In genomic region chr13:21232196-21232595, GRCh38 we compare ENCODE assay signal across 15 cellular contexts. TPM values are rescaled to one million over a fixed set of nuclear protein-coding genes. Genes with fewer than 3 reads are reported as not detected.
DNase-seq lines count a peak whose midpoint lies in the region; ATAC-seq and TF ChIP-seq lines count a peak whose summit lies in the region.
"Had no signal": no experiment of that assay in that cellular context is flagged by ENCODE, and none has a peak within 500 bp of the region (broad histone marks: within the 10 kb centered on the region; RNA-seq: fewer than 3 reads in every experiment).

No MANE protein-coding gene starts in this region.

- H3K27ac Mint-ChIP-seq in activated CD8-positive, alpha-beta T cell treated with anti-CD3 and anti-CD28 coated beads, Interleukin-2, amount 10 ng/mL, durations not matched to agents 7 days and 5 days, result no peak overlapping the region
- no peak overlapping the region for H3K27ac Mint-ChIP-seq in activated CD8-positive, alpha-beta T cell treated with anti-CD3 and anti-CD28 coated beads for 36 hours

- H3K9me3 Mint-ChIP-seq in activated CD8-positive, alpha-beta T cell treated with anti-CD3 and anti-CD28 coated beads, Interleukin-2, amount 10 ng/mL, durations not matched to agents 7 days and 5 days (ENCODE audit: insufficient read depth), result no peaks in the 10 kb centered on the region
- no peaks in the 10 kb centered on the region for H3K9me3 Mint-ChIP-seq in activated CD8-positive, alpha-beta T cell treated with anti-CD3 and anti-CD28 coated beads for 36 hours

- peaks cover 14% of the 10 kb centered on the region for H3K27me3 Mint-ChIP-seq in activated CD8-positive, alpha-beta T cell treated with anti-CD3 and anti-CD28 coated beads, Interleukin-2, amount 10 ng/mL, durations not matched to agents 7 days and 5 days (ENCODE audit: low read depth)
- no peaks in the 10 kb centered on the region for H3K27me3 Mint-ChIP-seq in activated CD8-positive, alpha-beta T cell treated with anti-CD3 and anti-CD28 coated beads for 36 hours

- CTCF ChIA-PET in activated CD8-positive, alpha-beta T cell treated with anti-CD3 and anti-CD28 coated beads, Interleukin-2, amount 10 ng/mL, durations not matched to agents 7 days and 5 days (lab: Charles Lee), result interaction anchor here (1.1 to 1.8 kb wide), 4 partner anchors 9 to 246 kb away, joined by 3 to 10 read pairs (median 4); no protein-coding TSS in a partner anchor
- CTCF ChIA-PET in activated CD8-positive, alpha-beta T cell treated with anti-CD3 and anti-CD28 coated beads for 36 hours (lab: Charles Lee), result interaction anchor here (1.3 to 1.7 kb wide), 2 partner anchors 12 to 15 kb away, joined by 3 to 4 read pairs; no protein-coding TSS in a partner anchor

- DNase-seq in activated CD8-positive, alpha-beta T cell treated with anti-CD3 and anti-CD28 coated beads, Interleukin-2, amount 10 ng/mL, durations not matched to agents 7 days and 5 days, result peak; percentile 13
- DNase-seq in activated CD8-positive, alpha-beta T cell treated with anti-CD3 and anti-CD28 coated beads for 36 hours, result no peak
- DNase-seq in adipocyte (ENCODE audit: low read depth) (peak; percentile 5), left ventricle myocardium superior (peak; percentile 35), testis (peak; percentile 21), NCI-H1436 treated with DMSO at 0.1 percent for 48 hours (lab: John Stamatoyannopoulos, UW) (no peak)
- DNase-seq: ACHN; left lung; NCI-H69; occipital lobe; stimulated activated CD4-positive, alpha-beta T cell treated with anti-CD3 and anti-CD28 coated beads, Interleukin-4, amount 100 ng/mL, for 1 hour; substantia nigra had no signal

- peak overlapping the region; percentile 73 for H3K4me3 ChIP-seq in adipocyte (ENCODE audit: low read length)
- no peak overlapping the region for H3K4me3 ChIP-seq in testis
- H3K4me3 ChIP-seq: left lung had no signal

- WGBS in testis, 2 donors, result 47 to 73% methylated on average over 8 of the region's 8 CpGs

- no peaks in the 10 kb centered on the region for H3K9me3 ChIP-seq in adipocyte (ENCODE audit: control insufficient read depth, low read length)
- H3K9me3 ChIP-seq in testis, result no peaks in the 10 kb centered on the region
- H3K9me3 ChIP-seq: left lung, SJSA1 had no signal

- no peak overlapping the region for H3K4me3 Mint-ChIP-seq in activated CD8-positive, alpha-beta T cell treated with anti-CD3 and anti-CD28 coated beads, Interleukin-2, amount 10 ng/mL, durations not matched to agents 7 days and 5 days
- H3K4me3 Mint-ChIP-seq in activated CD8-positive, alpha-beta T cell treated with anti-CD3 and anti-CD28 coated beads for 36 hours, result no peak overlapping the region

- H3K4me1 Mint-ChIP-seq in activated CD8-positive, alpha-beta T cell treated with anti-CD3 and anti-CD28 coated beads, Interleukin-2, amount 10 ng/mL, durations not matched to agents 7 days and 5 days (ENCODE audit: low read depth), result peaks cover 16% of the 10 kb centered on the region
- peaks cover 3% of the 10 kb centered on the region for H3K4me1 Mint-ChIP-seq in activated CD8-positive, alpha-beta T cell treated with anti-CD3 and anti-CD28 coated beads for 36 hours (ENCODE audit: low read depth)

- peak overlapping the region in 1 of 2 donors; percentile 39 for H3K27ac ChIP-seq in testis
- H3K27ac ChIP-seq: left lung, SJSA1 had no signal

- TF ChIP-seq CTCF in activated CD8-positive, alpha-beta T cell treated with anti-CD3 and anti-CD28 coated beads for 36 hours (IDR thresholded peaks at IDR 0.05), result no peak
- TF ChIP-seq CTCF in testis (IDR thresholded peaks at IDR 0.05), result no peak

- H3K4me1 ChIP-seq in adipocyte (ENCODE audit: control insufficient read depth, insufficient read depth, low read length) (peaks cover 15% of the 10 kb centered on the region), testis (no peaks in the 10 kb centered on the region)
- H3K4me1 ChIP-seq: left lung, SJSA1 had no signal

- TF ChIP-seq POLR2A in testis (IDR thresholded peaks at IDR 0.05), result no peak

- ATAC-seq in activated CD8-positive, alpha-beta T cell treated with anti-CD3 and anti-CD28 coated beads, Interleukin-2, amount 10 ng/mL, durations not matched to agents 7 days and 5 days, result no peak
- no peak for ATAC-seq in activated CD8-positive, alpha-beta T cell treated with anti-CD3 and anti-CD28 coated beads for 36 hours
- ATAC-seq in left ventricle myocardium superior (peak; percentile 79), GM18907 (IDR thresholded peaks at IDR 0.05; ENCODE audit: unreplicated experiment) (no peak), HG02642 (IDR thresholded peaks at IDR 0.05; ENCODE audit: poor library complexity, unreplicated experiment) (no peak)
- ATAC-seq: left lung had no signal

- no peaks in the 10 kb centered on the region for H3K36me3 Mint-ChIP-seq in activated CD8-positive, alpha-beta T cell treated with anti-CD3 and anti-CD28 coated beads, Interleukin-2, amount 10 ng/mL, durations not matched to agents 7 days and 5 days (ENCODE audit: low read depth)
- H3K36me3 Mint-ChIP-seq in activated CD8-positive, alpha-beta T cell treated with anti-CD3 and anti-CD28 coated beads for 36 hours (ENCODE audit: low read depth), result no peaks in the 10 kb centered on the region

- POLR2A ChIA-PET in activated CD8-positive, alpha-beta T cell treated with anti-CD3 and anti-CD28 coated beads, Interleukin-2, amount 10 ng/mL, durations not matched to agents 7 days and 5 days (lab: Charles Lee), result interaction anchor here (0.6 kb wide), 1 partner anchor 340 kb away, joined by 3 read pairs; no protein-coding TSS in a partner anchor
- POLR2A ChIA-PET in activated CD8-positive, alpha-beta T cell treated with anti-CD3 and anti-CD28 coated beads for 36 hours (lab: Charles Lee), result no interaction called here

- H3K9ac ChIP-seq in adipocyte (ENCODE audit: low read length), result peak overlapping the region; percentile 69

- H3K27me3 ChIP-seq in adipocyte (replicated peaks; ENCODE audit: control insufficient read depth, insufficient read depth, low read length) (no peaks in the 10 kb centered on the region), testis (no peaks in the 10 kb centered on the region)
- H3K27me3 ChIP-seq: left lung, SJSA1 had no signal

- H3K36me3 ChIP-seq in adipocyte (ENCODE audit: control insufficient read depth, insufficient read depth, low read length, severe bottlenecking) (no peaks in the 10 kb centered on the region), testis (ENCODE audit: low read depth, missing control alignments) (no peaks in the 10 kb centered on the region)
- H3K36me3 ChIP-seq: left lung, SJSA1 had no signal

- intact Hi-C loops in activated CD8-positive, alpha-beta T cell treated with anti-CD3 and anti-CD28 coated beads for 36 hours (cut with micrococcal nuclease), result no loop called here
- intact Hi-C loops in left ventricle myocardium superior (cut with micrococcal nuclease), result no loop called here
- intact Hi-C loops in testis (cut with DNase I; ENCODE audit: low total_unique reads), result no loop called here

RNA-seq across cellular contexts. Expression of gene MRPL57, which starts 55.7 kb away (rescaled TPM):
- 10 to 100 TPM; 22.5 to 24.0 TPM for total RNA-seq in activated CD8-positive, alpha-beta T cell treated with anti-CD3 and anti-CD28 coated beads, Interleukin-2, amount 10 ng/mL, durations not matched to agents 7 days and 5 days
- total RNA-seq in activated CD8-positive, alpha-beta T cell treated with anti-CD3 and anti-CD28 coated beads for 36 hours, result 10 to 100 TPM; 24.8 to 25.5 TPM
- 23.7 TPM for total RNA-seq in left ventricle myocardium superior
- total RNA-seq in testis, result 10 to 100 TPM; 36.8 to 41.2 TPM
- polyA plus RNA-seq in testis (ENCODE audit: insufficient read depth, low read depth, low replicate concordance), result 18.9 TPM

RNA-seq across cellular contexts. Expression of gene SKA3, which starts 55.8 kb away (rescaled TPM):
- total RNA-seq in activated CD8-positive, alpha-beta T cell treated with anti-CD3 and anti-CD28 coated beads, Interleukin-2, amount 10 ng/mL, durations not matched to agents 7 days and 5 days, result 10 to 100 TPM; 51.0 to 52.5 TPM
- total RNA-seq in activated CD8-positive, alpha-beta T cell treated with anti-CD3 and anti-CD28 coated beads for 36 hours, result 10 to 100 TPM; 39.5 to 41.5 TPM
- total RNA-seq in left ventricle myocardium superior, result 0.12 TPM
- total RNA-seq in testis, result 1 to 10 TPM; 8.1 to 8.7 TPM
- 11.7 TPM for polyA plus RNA-seq in testis (ENCODE audit: insufficient read depth, low read depth, low replicate concordance)

Comparison
In these comparisons a context has a peak if more than half of its experiments do, and no peak if none do; other contexts are left out.
1. DNase-seq: peak in activated CD8-positive, alpha-beta T cell treated with anti-CD3 and anti-CD28 coated beads, Interleukin-2, amount 10 ng/mL, durations not matched to agents 7 days and 5 days (single experiment), adipocyte (single experiment), left ventricle myocardium superior (single experiment) and testis (single experiment); none in activated CD8-positive, alpha-beta T cell treated with anti-CD3 and anti-CD28 coated beads for 36 hours (single experiment) and NCI-H1436 treated with DMSO at 0.1 percent for 48 hours (single experiment).
2. RNA of gene SKA3, which starts 55.8 kb away (total RNA-seq): 51.0 to 52.5 TPM in activated CD8-positive, alpha-beta T cell treated with anti-CD3 and anti-CD28 coated beads, Interleukin-2, amount 10 ng/mL, durations not matched to agents 7 days and 5 days and 39.5 to 41.5 TPM in activated CD8-positive, alpha-beta T cell treated with anti-CD3 and anti-CD28 coated beads for 36 hours; 8.1 to 8.7 TPM in testis and 0.12 TPM in left ventricle myocardium superior (single experiment); every median in the first group is over 4 times any median in the second.